In genomic region chr4:170979736-170980135, GRCh38 we compare ENCODE assay signal across 19 cellular contexts.
DNase-seq lines count a peak whose midpoint lies in the region; ATAC-seq and TF ChIP-seq lines count a peak whose summit lies in the region.
"Had no signal": no experiment of that assay in that cellular context is flagged by ENCODE, and none has a peak within 500 bp of the region (broad histone marks: within the 10 kb centered on the region; RNA-seq: fewer than 3 reads in every experiment).

No MANE protein-coding gene starts in this region.

- DNase-seq in H4 (ENCODE audit: low spot score) (peak; percentile 69), ascending aorta (ENCODE audit: low spot score in 2 of 2) (peak in 1 of 2 donors; percentile 74), inferior parietal cortex (ENCODE audit: extremely low spot score) (peak; percentile 7), sciatic nerve (ENCODE audit: low spot score) (no peak), coronary artery (ENCODE audit: low spot score) (no peak), NOMO-1 (lab: John Stamatoyannopoulos, UW; ENCODE audit: unreplicated experiment in 2 of 2) (no peak), OCI-M2 (lab: John Stamatoyannopoulos, UW; ENCODE audit: unreplicated experiment) (no peak)
- DNase-seq: activated CD4-positive, alpha-beta T cell treated with anti-CD3 and anti-CD28 coated beads, Interleukin-2, amount 50 U/mL, for 48 hours; activated naive CD4-positive, alpha-beta T cell treated with anti-CD3 and anti-CD28 coated beads, Interleukin-2, amount 10 ng/mL, durations not matched to agents 7 days and 5 days; heart left ventricle; Kasumi-1; kidney glomerular epithelial cell; NCI-H1417; NCI-H774; stimulated activated CD4-positive, alpha-beta T cell treated with anti-CD3 and anti-CD28 coated beads, Interleukin-4, amount 100 ng/mL, for 4 hours had no signal

- no peaks in the 10 kb centered on the region for H3K36me3 ChIP-seq in ascending aorta
- H3K36me3 ChIP-seq: heart left ventricle had no signal

- no peaks in the 10 kb centered on the region for H3K9me3 ChIP-seq in ascending aorta
- H3K9me3 ChIP-seq: heart left ventricle had no signal

- H3K4me3 ChIP-seq in ascending aorta (no peak overlapping the region), coronary artery (no peak overlapping the region)
- H3K4me3 ChIP-seq: heart left ventricle, SK-N-MC, skin epidermis had no signal

- no peak for TF ChIP-seq CTCF in ascending aorta (IDR thresholded peaks at IDR 0.05)
- TF ChIP-seq CTCF in coronary artery (IDR thresholded peaks at IDR 0.05): no peak

- H3K27me3 ChIP-seq in ascending aorta: no peaks in the 10 kb centered on the region
- H3K27me3 ChIP-seq: heart left ventricle had no signal

- no peaks in the 10 kb centered on the region for H3K4me1 ChIP-seq in ascending aorta
- H3K4me1 ChIP-seq: heart left ventricle had no signal

- ATAC-seq in sciatic nerve: peak; percentile 50
- no peak for ATAC-seq in HG03196 (IDR thresholded peaks at IDR 0.05; ENCODE audit: unreplicated experiment)
- ATAC-seq: heart left ventricle, Panc1 had no signal

- H3K27ac ChIP-seq in ascending aorta (peak overlapping the region; percentile 34 to 38), coronary artery (no peak overlapping the region)
- H3K27ac ChIP-seq: heart left ventricle, SK-N-MC, skin epidermis had no signal

- intact Hi-C loops in ascending aorta (cut with DNase I) (no loop called here), sciatic nerve (cut with DNase I) (no loop called here)

Comparison
In these comparisons a context has a peak if more than half of its experiments do, and no peak if none do; other contexts are left out.
1. DNase-seq: peak in H4 (single experiment) and inferior parietal cortex (single experiment); none in sciatic nerve (single experiment), coronary artery (single experiment), NOMO-1 (0 of 2) and OCI-M2 (single experiment).
2. H3K27ac ChIP-seq: peak in ascending aorta (2 of 2); none in coronary artery (0 of 2).